8 cellular contexts compared by ENCODE assay signal in genomic region chr17:978110-979093, GRCh38. TPM values are rescaled to one million over a fixed set of nuclear protein-coding genes. Genes with fewer than 3 reads are reported as not detected.
DNase-seq lines count a peak whose midpoint lies in the region; ATAC-seq and FAIRE-seq lines count a peak whose summit lies in the region.

No MANE protein-coding gene starts in this region.

- FAIRE-seq in frontal cortex (lab: Jason Lieb, UNC), result no peak

- peak overlapping the region; percentile 72 for H3K4me3 ChIP-seq in skeletal muscle satellite cell (ENCODE audit: low read length)

- H3K27me3 ChIP-seq in skeletal muscle satellite cell (ENCODE audit: control insufficient read depth, insufficient read depth, low read length), result peaks cover 16% of the 10 kb centered on the region

- peak overlapping the region; percentile 44 for H3K9ac ChIP-seq in skeletal muscle satellite cell (ENCODE audit: low read depth, low read length)

- ATAC-seq in left ventricle myocardium superior (peak; percentile 8), GM18907 (IDR thresholded peaks at IDR 0.05; ENCODE audit: unreplicated experiment) (no peak)

- intact Hi-C loops in activated CD4-positive, alpha-beta memory T cell treated with anti-CD3 and anti-CD28 coated beads for 36 hours (cut with micrococcal nuclease), result no loop called here
- intact Hi-C loops in left ventricle myocardium superior (cut with micrococcal nuclease), result no loop called here

- peak; percentile 23 for DNase-seq in NCI-H2227 (lab: John Stamatoyannopoulos, UW; ENCODE audit: unreplicated experiment)
- DNase-seq in NCI-H2227 treated with DMSO at 0.1 percent for 48 hours (lab: John Stamatoyannopoulos, UW), result no peak
- DNase-seq in activated CD4-positive, alpha-beta memory T cell treated with anti-CD3 and anti-CD28 coated beads for 36 hours, result no peak
- peak; percentile 65 for DNase-seq in left ventricle myocardium superior
- no peak for DNase-seq in SHP77 (lab: John Stamatoyannopoulos, UW)
- DNase-seq in frontal cortex (ENCODE audit: low spot score in 2 of 2), result no peak

- H3K36me3 ChIP-seq in skeletal muscle satellite cell (ENCODE audit: insufficient read depth, low read length), result no peaks in the 10 kb centered on the region

- H3K9me3 Mint-ChIP-seq in activated CD4-positive, alpha-beta memory T cell treated with anti-CD3 and anti-CD28 coated beads for 36 hours, result no peaks in the 10 kb centered on the region

- H3K27ac Mint-ChIP-seq in activated CD4-positive, alpha-beta memory T cell treated with anti-CD3 and anti-CD28 coated beads for 36 hours, result no peak overlapping the region

- H3K36me3 Mint-ChIP-seq in activated CD4-positive, alpha-beta memory T cell treated with anti-CD3 and anti-CD28 coated beads for 36 hours, result no peaks in the 10 kb centered on the region

- H3K4me2 ChIP-seq in skeletal muscle satellite cell (ENCODE audit: low read length), result peak overlapping the region; percentile 88

- CTCF ChIA-PET in activated CD4-positive, alpha-beta memory T cell treated with anti-CD3 and anti-CD28 coated beads for 36 hours (lab: Charles Lee), result interaction anchor here (2.8 to 3.5 kb wide), 3 partner anchors 18 to 182 kb away, joined by 11 to 52 read pairs (median 45); partner anchors contain the start of gene TIMM22

- peaks cover 29% of the 10 kb centered on the region for H3K27me3 Mint-ChIP-seq in activated CD4-positive, alpha-beta memory T cell treated with anti-CD3 and anti-CD28 coated beads for 36 hours

- H3K4me1 ChIP-seq in skeletal muscle satellite cell (ENCODE audit: control insufficient read depth, insufficient read depth, low read length), result peaks cover 7% of the 10 kb centered on the region

- no peaks in the 10 kb centered on the region for H3K9me3 ChIP-seq in skeletal muscle satellite cell (replicated peaks; ENCODE audit: low read length)

- H3K4me1 Mint-ChIP-seq in activated CD4-positive, alpha-beta memory T cell treated with anti-CD3 and anti-CD28 coated beads for 36 hours (ENCODE audit: low read depth), result peaks cover 11% of the 10 kb centered on the region

- POLR2A ChIA-PET in activated CD4-positive, alpha-beta memory T cell treated with anti-CD3 and anti-CD28 coated beads for 36 hours (lab: Charles Lee), result interaction anchor here (2.6 kb wide), 1 partner anchor 197 kb away, joined by 8 read pairs; the partner anchor contains the start of genes GLOD4 and MRM3

- peak overlapping the region; percentile 51 for H3K4me3 Mint-ChIP-seq in activated CD4-positive, alpha-beta memory T cell treated with anti-CD3 and anti-CD28 coated beads for 36 hours

RNA-seq across cellular contexts. Expression of gene NXN, which starts 1.2 kb away (rescaled TPM):
- under 1 TPM; 0.31 to 0.33 TPM for total RNA-seq in activated CD4-positive, alpha-beta memory T cell treated with anti-CD3 and anti-CD28 coated beads for 36 hours
- 18.9 TPM for total RNA-seq in left ventricle myocardium superior
- total RNA-seq in skeletal muscle satellite cell (2012; rRNA removed), result 1.0 and 3.3 TPM in 2 replicates
- 18.3 TPM for total RNA-seq in frontal cortex

RNA-seq across cellular contexts. Expression of gene TIMM22, which starts 18.5 kb away (rescaled TPM):
- total RNA-seq in activated CD4-positive, alpha-beta memory T cell treated with anti-CD3 and anti-CD28 coated beads for 36 hours, result 1 to 10 TPM; 8.0 to 9.6 TPM
- 15.8 TPM for total RNA-seq in left ventricle myocardium superior
- total RNA-seq in skeletal muscle satellite cell (2012; rRNA removed), result 17.2 and 17.5 TPM in 2 replicates
- 13.5 TPM for total RNA-seq in frontal cortex

Comparison
In these comparisons a context has a peak if more than half of its experiments do, and no peak if none do; other contexts are left out.
1. DNase-seq: peak in NCI-H2227 (single experiment) and left ventricle myocardium superior (single experiment); none in NCI-H2227 treated with DMSO at 0.1 percent for 48 hours (single experiment), activated CD4-positive, alpha-beta memory T cell treated with anti-CD3 and anti-CD28 coated beads for 36 hours (single experiment), SHP77 (0 of 2) and frontal cortex (0 of 2).
2. RNA of gene NXN, which starts 1.2 kb away (total RNA-seq): 18.9 TPM in left ventricle myocardium superior (single experiment) and 18.3 TPM in frontal cortex (single experiment); 0.31 to 0.33 TPM in activated CD4-positive, alpha-beta memory T cell treated with anti-CD3 and anti-CD28 coated beads for 36 hours; every median in the first group is over 10 times any median in the second.